Comparison of ENCODE assay signal across 8 cellular contexts in genomic region chr1:223363856-223364684, GRCh38. TPM values are rescaled to one million over a fixed set of nuclear protein-coding genes. Genes with fewer than 3 reads are reported as not detected.
DNase-seq lines count a peak whose midpoint lies in the region; ATAC-seq and TF ChIP-seq lines count a peak whose summit lies in the region.

SUSD4 (minus strand) TSS chr1:223364176; CDS start chr1:223363425, 751 bp downstream.

- H3K27ac ChIP-seq in cingulate gyrus (ENCODE audit: low read depth, low read length): peak within 1 kb of the TSS; percentile 10

- H3K27me3 ChIP-seq in BE2C: peaks cover 56% of the 10 kb centered on the region

- DNase-seq in BE2C: peak; percentile 42
- DNase-seq in NCI-H2029 (lab: John Stamatoyannopoulos, UW): peak; percentile 53
- peak; percentile 82 for DNase-seq in activated CD4-positive, alpha-beta T cell treated with anti-CD3 and anti-CD28 coated beads for 36 hours
- peak; percentile 36 for DNase-seq in medulla oblongata (ENCODE audit: extremely low spot score)
- DNase-seq in stimulated activated CD4-positive, alpha-beta T cell treated with anti-CD3 and anti-CD28 coated beads, TNF-alpha, amount 100 ng/mL, for 24 hours (ENCODE audit: low read depth in 3 of 3): peak; percentile 32 to 59 (median 41)

- H3K36me3 Mint-ChIP-seq in activated CD4-positive, alpha-beta T cell treated with anti-CD3 and anti-CD28 coated beads for 36 hours (ENCODE audit: low read depth): no peaks in the 10 kb centered on the region

- no peaks in the 10 kb centered on the region for H3K4me1 ChIP-seq in BE2C

- H3K36me3 ChIP-seq in BE2C: no peaks in the 10 kb centered on the region

- H3K4me1 Mint-ChIP-seq in activated CD4-positive, alpha-beta T cell treated with anti-CD3 and anti-CD28 coated beads for 36 hours: peaks cover 18% of the 10 kb centered on the region

- H3K4me3 ChIP-seq in BE2C (ENCODE audit: low read depth, low read length): peak within 1 kb of the TSS; percentile 56

- TF ChIP-seq CTCF in BE2C (IDR thresholded peaks at IDR 0.05; ENCODE audit: low read depth, low read length): no peak

- H3K27ac Mint-ChIP-seq in activated CD4-positive, alpha-beta T cell treated with anti-CD3 and anti-CD28 coated beads for 36 hours: peak within 1 kb of the TSS; percentile 37

- intact Hi-C loops in activated CD4-positive, alpha-beta T cell treated with anti-CD3 and anti-CD28 coated beads for 36 hours (cut with DNase I, micrococcal nuclease): loop anchor here (1.0 to 10.0 kb wide), 6 partner anchors 129 to 652 kb away; partner anchors contain the start of genes AIDA (in 1 of the 2) and BROX (in 1 of the 2)

- peak; percentile 55 for ATAC-seq in GM21367 (IDR thresholded peaks at IDR 0.05; ENCODE audit: unreplicated experiment)
- peak; percentile 90 for ATAC-seq in activated CD4-positive, alpha-beta T cell treated with anti-CD3 and anti-CD28 coated beads for 36 hours
- ATAC-seq in HG03025 (IDR thresholded peaks at IDR 0.05; ENCODE audit: low FRiP score, unreplicated experiment): no peak

- peaks cover 11% of the 10 kb centered on the region for H3K27me3 Mint-ChIP-seq in activated CD4-positive, alpha-beta T cell treated with anti-CD3 and anti-CD28 coated beads for 36 hours

- CTCF ChIA-PET in activated CD4-positive, alpha-beta T cell treated with anti-CD3 and anti-CD28 coated beads for 36 hours (lab: Charles Lee): interaction anchor here (0.6 to 1.2 kb wide), 9 partner anchors 16 to 332 kb away, joined by 3 to 5 read pairs (median 4); no protein-coding TSS in a partner anchor

- peak within 1 kb of the TSS; percentile 80 for H3K4me3 Mint-ChIP-seq in activated CD4-positive, alpha-beta T cell treated with anti-CD3 and anti-CD28 coated beads for 36 hours

- POLR2A ChIA-PET in activated CD4-positive, alpha-beta T cell treated with anti-CD3 and anti-CD28 coated beads for 36 hours (lab: Charles Lee): no interaction called here

- no peaks in the 10 kb centered on the region for H3K9me3 Mint-ChIP-seq in activated CD4-positive, alpha-beta T cell treated with anti-CD3 and anti-CD28 coated beads for 36 hours (ENCODE audit: low read depth)

- H3K9me3 ChIP-seq in BE2C: no peaks in the 10 kb centered on the region

RNA-seq across cellular contexts. Expression of gene SUSD4, which starts in this region (rescaled TPM):
- polyA plus RNA-seq in BE2C (2012; ENCODE audit: insufficient read depth, insufficient read length, low read depth): 0.42 TPM
- total RNA-seq in activated CD4-positive, alpha-beta T cell treated with anti-CD3 and anti-CD28 coated beads for 36 hours: 1 to 10 TPM; 1.9 to 2.2 TPM
